21 cellular contexts compared by ENCODE assay signal in genomic region chr16:88985521-88985920, GRCh38.
"Had no signal": no experiment of that assay in that cellular context is flagged by ENCODE, and none has a peak within 500 bp of the region (broad histone marks: within the 10 kb centered on the region; RNA-seq: fewer than 3 reads in every experiment).

No MANE protein-coding gene starts in this region.

- H3K27me3 ChIP-seq: body of pancreas, right atrium auricular region had no signal

- ATAC-seq: body of pancreas, heart right ventricle, natural killer cell, WTC11 had no signal

- H3K36me3 ChIP-seq: heart right ventricle, left ventricle myocardium inferior, prostate gland, right atrium auricular region, stomach, transverse colon had no signal

- H3K9me3 ChIP-seq: body of pancreas, heart right ventricle, left ventricle myocardium inferior, prostate gland, right atrium auricular region, stomach, transverse colon had no signal

- H3K4me1 ChIP-seq: heart right ventricle, left ventricle myocardium inferior, prostate gland, right atrium auricular region, stomach, transverse colon had no signal

- DNase-seq: activated gamma-delta T cell treated with Interleukin-2 at 50 U/mL for 16 hours; activated T-cell treated with anti-CD3 and anti-CD28 coated beads, Interleukin-2, amount 50 U/mL, for 1 hour; anterior cingulate cortex; body of pancreas; effector CD8-positive, alpha-beta T cell; erythroblast; foreskin fibroblast; heart right ventricle; kidney glomerular epithelial cell; left ventricle myocardium inferior; mammary epithelial cell; midbrain; natural killer cell; stimulated activated CD4-positive, alpha-beta T cell treated with anti-CD3 and anti-CD28 coated beads, Interleukin-12 subunit alpha, Interleukin-12 subunit beta, amount 100 ng/mL, for 4 hours; stimulated activated CD4-positive, alpha-beta T cell treated with anti-CD3 and anti-CD28 coated beads, Interleukin-4, amount 100 ng/mL, for 4 hours; stomach; T1000; transverse colon had no signal

- H3K4me3 ChIP-seq: body of pancreas, heart right ventricle, left ventricle myocardium inferior, prostate gland, right atrium auricular region, stomach, transverse colon had no signal

- H3K27ac ChIP-seq: body of pancreas, heart right ventricle, left ventricle myocardium inferior, prostate gland, right atrium auricular region, stomach, transverse colon had no signal
